Comparison of ENCODE assay signal across 21 cellular contexts in the genomic region with DNA sequence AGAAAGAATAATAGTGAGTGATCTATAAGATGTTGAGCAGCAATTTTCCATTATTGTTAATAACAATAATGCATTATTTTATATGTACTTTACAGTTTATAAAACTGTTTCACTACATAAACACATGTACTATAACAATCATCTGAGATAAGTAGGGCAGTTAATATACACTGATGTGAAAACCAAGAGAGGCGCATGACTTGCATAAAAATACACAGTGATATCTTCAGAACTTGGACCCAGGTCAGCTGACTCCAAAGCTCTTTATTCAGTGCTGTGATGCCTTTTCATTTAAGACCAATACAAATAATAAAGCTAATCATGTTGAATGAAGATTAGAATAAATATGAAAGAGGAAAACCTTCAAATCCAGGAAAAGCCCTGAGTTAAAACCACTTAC.
"Had no signal": no experiment of that assay in that cellular context is flagged by ENCODE, and none has a peak within 500 bp of the region (broad histone marks: within the 10 kb centered on the region; RNA-seq: fewer than 3 reads in every experiment).

No MANE protein-coding gene starts in this region.

- H3K9me3 Mint-ChIP-seq: memory B cell, natural killer cell, neural crest cell, type B pancreatic cell had no signal

- H3K4me1 Mint-ChIP-seq: neural crest cell had no signal

- DNase-seq: colonic mucosa; dermis blood vessel endothelial cell; head of caudate nucleus; hippocampal formation; lower lobe of right lung; natural killer cell; retina; stimulated activated CD4-positive, alpha-beta T cell treated with anti-CD3 and anti-CD28 coated beads, Interleukin-2, amount 100 ng/mL, for 48 hours; stimulated activated naive CD8-positive, alpha-beta T cell treated with anti-CD3 and anti-CD28 coated beads, Interleukin-15, Interleukin-2, amounts not matched to agents 100 U/mL and 50 U/mL, for 24 hours; thyroid gland had no signal

- H3K27me3 Mint-ChIP-seq: memory B cell, type B pancreatic cell had no signal

- H3K9me3 ChIP-seq: colonic mucosa, lower lobe of right lung, prostate gland, suprapubic skin, thyroid gland had no signal

- H3K4me3 ChIP-seq: colonic mucosa, lower lobe of right lung, prostate gland, smooth muscle cell, suprapubic skin, thyroid gland had no signal

- H3K4me3 Mint-ChIP-seq: memory B cell, mesothelial cell of epicardium, natural killer cell, neural crest cell, type B pancreatic cell had no signal

- H3K27ac Mint-ChIP-seq: type B pancreatic cell had no signal

- H3K27me3 ChIP-seq: colonic mucosa, foreskin keratinocyte, suprapubic skin, thyroid gland had no signal

- FAIRE-seq: urothelium cell line had no signal

- H3K27ac ChIP-seq: colonic mucosa, foreskin keratinocyte, lower lobe of right lung, parathyroid adenoma, prostate gland, suprapubic skin, thyroid gland had no signal

- H3K36me3 ChIP-seq: colonic mucosa, lower lobe of right lung, prostate gland, suprapubic skin, thyroid gland had no signal

- H3K4me1 ChIP-seq: colonic mucosa, foreskin keratinocyte, parathyroid adenoma, prostate gland, thyroid gland had no signal

- ATAC-seq: foreskin keratinocyte; left lobe of liver; lower lobe of right lung; stimulated activated naive CD8-positive, alpha-beta T cell treated with anti-CD3 and anti-CD28 coated beads, Interleukin-15, Interleukin-2, amounts not matched to agents 100 U/mL and 50 U/mL, for 24 hours had no signal
